In the genomic region with DNA sequence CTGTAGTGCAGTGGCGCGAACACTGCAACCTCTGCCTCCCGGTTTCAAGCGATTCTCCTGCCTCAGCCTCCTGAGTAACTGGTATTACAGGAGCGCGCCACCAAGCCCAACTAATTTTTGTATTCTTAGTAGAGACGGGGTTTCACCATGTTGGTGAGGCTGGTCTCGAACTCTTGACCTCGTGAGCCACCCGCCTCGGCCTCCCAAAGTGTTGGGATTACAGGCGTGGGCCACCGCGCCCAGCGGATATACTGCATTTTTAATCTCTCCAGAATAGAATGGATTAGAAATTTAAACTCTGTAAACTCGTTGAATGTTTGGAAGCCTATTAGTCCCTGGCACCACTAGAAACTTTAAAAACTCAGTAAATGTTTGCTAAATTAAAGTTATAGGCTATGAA, we compare ENCODE assay signal across 1 cellular context.
TF ChIP-seq lines count a peak whose summit lies in the region.

No MANE protein-coding gene starts in this region.

TF ChIP-seq in K562, 482 proteins besides CTCF, POLR2A, EP300 and RAD21:
- TF ChIP-seq, protein P1, sequence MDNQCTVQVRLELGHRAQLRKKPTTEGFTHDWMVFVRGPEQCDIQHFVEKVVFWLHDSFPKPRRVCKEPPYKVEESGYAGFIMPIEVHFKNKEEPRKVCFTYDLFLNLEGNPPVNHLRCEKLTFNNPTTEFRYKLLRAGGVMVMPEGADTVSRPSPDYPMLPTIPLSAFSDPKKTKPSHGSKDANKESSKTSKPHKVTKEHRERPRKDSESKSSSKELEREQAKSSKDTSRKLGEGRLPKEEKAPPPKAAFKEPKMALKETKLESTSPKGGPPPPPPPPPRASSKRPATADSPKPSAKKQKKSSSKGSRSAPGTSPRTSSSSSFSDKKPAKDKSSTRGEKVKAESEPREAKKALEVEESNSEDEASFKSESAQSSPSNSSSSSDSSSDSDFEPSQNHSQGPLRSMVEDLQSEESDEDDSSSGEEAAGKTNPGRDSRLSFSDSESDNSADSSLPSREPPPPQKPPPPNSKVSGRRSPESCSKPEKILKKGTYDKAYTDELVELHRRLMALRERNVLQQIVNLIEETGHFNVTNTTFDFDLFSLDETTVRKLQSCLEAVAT (IDR thresholded peaks at IDR 0.05): 0 out of 4 replicates have a peak, but pooled peaks of 1 of the 2 experiments have one; percentile 2
TF ChIP-seq in K562: peak in this region for 1; not testable (repeated sequence) for 481.
